In the genomic region with DNA sequence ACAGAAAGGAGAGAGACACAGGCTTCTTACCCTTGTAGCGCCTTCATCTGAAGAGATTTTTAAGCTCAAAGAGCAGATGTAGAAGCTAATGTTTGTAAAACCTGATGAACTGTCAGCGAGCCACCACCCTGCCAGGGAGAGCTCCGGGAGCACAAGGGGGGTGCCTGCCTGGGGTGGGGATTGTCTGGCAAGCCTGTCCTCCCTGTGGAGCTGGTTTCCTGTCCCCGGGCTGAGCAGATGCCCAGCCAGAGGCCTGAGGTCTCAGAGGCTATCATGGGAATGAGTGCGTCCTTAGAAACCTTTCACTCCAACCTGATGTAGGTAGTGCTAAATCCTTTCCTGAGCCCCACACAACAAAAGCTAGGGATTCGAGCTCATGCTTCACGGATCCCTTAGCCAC, we compare ENCODE assay signal across 14 cellular contexts. TPM values are rescaled to one million over a fixed set of nuclear protein-coding genes. Genes with fewer than 3 reads are reported as not detected.
DNase-seq lines count a peak whose midpoint lies in the region; ATAC-seq and TF ChIP-seq lines count a peak whose summit lies in the region.
"Had no signal": no experiment of that assay in that cellular context is flagged by ENCODE, and none has a peak within 500 bp of the region (broad histone marks: within the 10 kb centered on the region; RNA-seq: fewer than 3 reads in every experiment).

No MANE protein-coding gene starts in this region.

- H3K4me1 ChIP-seq in SJCRH30 (no peaks in the 10 kb centered on the region), esophagus squamous epithelium (peaks cover 4 to 9% (median 6%) of the 10 kb centered on the region in 3 donors)
- H3K4me1 ChIP-seq: HAP-1 had no signal

- H3K27ac ChIP-seq in SJCRH30 (no peak overlapping the region), esophagus squamous epithelium (no peak overlapping the region)

- no peaks in the 10 kb centered on the region for H3K9me3 ChIP-seq in SJCRH30 (replicated peaks)
- no peaks in the 10 kb centered on the region for H3K9me3 ChIP-seq in esophagus squamous epithelium
- H3K9me3 ChIP-seq: HAP-1 had no signal

- intact Hi-C loops in esophagus squamous epithelium (cut with DNase I): no loop called here

- WGBS in esophagus squamous epithelium, 2 donors: 43 to 50% methylated on average over 6 to 7 of the region's 7 CpGs

- TF ChIP-seq CTCF in esophagus squamous epithelium (IDR thresholded peaks at IDR 0.05): no peak

- H3K27me3 ChIP-seq in SJCRH30 (peaks cover 9% of the 10 kb centered on the region; the same call in 1 of the 2 replicates), esophagus squamous epithelium (peaks cover 0 to 99% (median 4%) of the 10 kb centered on the region in 4 donors)

- H3K36me3 ChIP-seq in SJCRH30 (no peaks in the 10 kb centered on the region), esophagus squamous epithelium (no peaks in the 10 kb centered on the region)
- H3K36me3 ChIP-seq: HAP-1 had no signal

- DNase-seq in COR-L47 (lab: John Stamatoyannopoulos, UW): peak; percentile 34
- peak; percentile 68 for DNase-seq in ELF-1 (ENCODE audit: low read depth, low spot score)
- DNase-seq in SJCRH30: peak; percentile 22
- DNase-seq in islet precursor cell: peak; percentile 77
- no peak for DNase-seq in esophagus squamous epithelium (lab: John Stamatoyannopoulos, UW)
- DNase-seq in NK-92 treated with Interleukin-12 subunit alpha and Interleukin-12 subunit beta, amount 100 ng/mL, for 24 hours (lab: John Stamatoyannopoulos, UW): no peak
- DNase-seq: CD8-positive, alpha-beta T cell; IMR-90; MV-4-11; NCI-H1694; NCI-H2171 treated with DMSO at 0.1 percent for 48 hours; NCI-H510A treated with DMSO at 0.1 percent for 48 hours had no signal

- H3K4me3 ChIP-seq in SJCRH30 (no peak overlapping the region; the same call in 1 of the 2 replicates), esophagus squamous epithelium (no peak overlapping the region)
- H3K4me3 ChIP-seq: HAP-1 had no signal

- no peak for ATAC-seq in GM21515 (IDR thresholded peaks at IDR 0.05; ENCODE audit: unreplicated experiment)
- ATAC-seq: CD8-positive, alpha-beta T cell had no signal

- no peak for TF ChIP-seq POLR2A in esophagus squamous epithelium (IDR thresholded peaks at IDR 0.05)

RNA-seq across cellular contexts. Expression of a gene that starts 41.9 kb away (rescaled TPM):
- 0.13 and 0.22 TPM in 2 replicates for total RNA-seq in SJCRH30 (2014; rRNA removed; shearing (Covaris generic))
- total RNA-seq in esophagus squamous epithelium: not detected
- total RNA-seq: CD8-positive, alpha-beta T cell; IMR-90 had no signal

RNA-seq across cellular contexts. Expression of a gene that starts 49.4 kb away (rescaled TPM):
- 35.2 and 39.3 TPM in 2 replicates for total RNA-seq in SJCRH30 (2014; rRNA removed; shearing (Covaris generic))
- total RNA-seq in esophagus squamous epithelium: 10 to 100 TPM; 12.6 to 27.1 (median 14.7) TPM

Comparison
In these comparisons a context has a peak if more than half of its experiments do, and no peak if none do; other contexts are left out.
1. DNase-seq: peak in COR-L47 (single experiment), ELF-1 (single experiment), SJCRH30 (2 of 2) and islet precursor cell (single experiment); none in esophagus squamous epithelium (single experiment) and NK-92 treated with Interleukin-12 subunit alpha and Interleukin-12 subunit beta, amount 100 ng/mL, for 24 hours (single experiment).